Comparison of ENCODE assay signal across 8 cellular contexts in genomic region chr14:101072945-101073597, GRCh38.
A peak's percentile ranks its signal among the peaks of the same experiment; 100 is the strongest.
DNase-seq lines count a peak whose midpoint lies in the region; ATAC-seq and TF ChIP-seq lines count a peak whose summit lies in the region.

No MANE protein-coding gene starts in this region.

- peak; percentile 32 for DNase-seq in activated CD4-positive, alpha-beta T cell treated with anti-CD3 and anti-CD28 coated beads for 48 hours
- DNase-seq in activated CD4-positive, alpha-beta T cell treated with anti-CD3 and anti-CD28 coated beads for 4 hours = no peak
- DNase-seq in HS-27A (ENCODE audit: low read depth) (peak; percentile 33), SHP77 (lab: John Stamatoyannopoulos, UW) (peak; percentile 91 to 93), epithelial cell of prostate (ENCODE audit: low read depth, low spot score) (peak; percentile 93), non-pigmented ciliary epithelial cell (ENCODE audit: low read depth) (peak; percentile 93), esophagus squamous epithelium (lab: John Stamatoyannopoulos, UW) (no peak)

- intact Hi-C loops in esophagus squamous epithelium (cut with DNase I) = no loop called here

- TF ChIP-seq CTCF in esophagus squamous epithelium (IDR thresholded peaks at IDR 0.05) = no peak

- no peak for TF ChIP-seq POLR2A in esophagus squamous epithelium (IDR thresholded peaks at IDR 0.05)

- peak; percentile 79 for ATAC-seq in GM21447 (IDR thresholded peaks at IDR 0.05; ENCODE audit: unreplicated experiment)

- no peak overlapping the region for H3K4me3 ChIP-seq in esophagus squamous epithelium

- no peaks in the 10 kb centered on the region for H3K9me3 ChIP-seq in esophagus squamous epithelium

- H3K36me3 ChIP-seq in esophagus squamous epithelium = no peaks in the 10 kb centered on the region

- peaks cover 0 to 28% (median 9%) of the 10 kb centered on the region in 3 donors for H3K4me1 ChIP-seq in esophagus squamous epithelium

- H3K27ac ChIP-seq in epithelial cell of prostate = no peak overlapping the region
- H3K27ac ChIP-seq in esophagus squamous epithelium = no peak overlapping the region

- 53 to 70% methylated on average over 5 to 8 of the region's 28 CpGs for WGBS in esophagus squamous epithelium, 2 donors

- H3K27me3 ChIP-seq in esophagus squamous epithelium = peaks cover 8 to 41% (median 14%) of the 10 kb centered on the region in 4 donors

Comparison
In these comparisons a context has a peak if more than half of its experiments do, and no peak if none do; other contexts are left out.
1. DNase-seq: peak in activated CD4-positive, alpha-beta T cell treated with anti-CD3 and anti-CD28 coated beads for 48 hours (single experiment), HS-27A (single experiment), SHP77 (2 of 2), epithelial cell of prostate (single experiment) and non-pigmented ciliary epithelial cell (single experiment); none in activated CD4-positive, alpha-beta T cell treated with anti-CD3 and anti-CD28 coated beads for 4 hours (0 of 2) and esophagus squamous epithelium (single experiment).